13 cellular contexts compared by ENCODE assay signal in genomic region chr7:69803699-69804516, GRCh38.
DNase-seq lines count a peak whose midpoint lies in the region; ATAC-seq and TF ChIP-seq lines count a peak whose summit lies in the region.
"Had no signal": no experiment of that assay in that cellular context is flagged by ENCODE, and none has a peak within 500 bp of the region (broad histone marks: within the 10 kb centered on the region; RNA-seq: fewer than 3 reads in every experiment).

No MANE protein-coding gene starts in this region.

- TF ChIP-seq RAD21 in SK-N-SH (IDR thresholded peaks at IDR 0.05; ENCODE audit: low read length): no peak

- H4K20me1 ChIP-seq in GM23248 (ENCODE audit: insufficient read depth): no peaks in the 10 kb centered on the region
- peaks cover 15% of the 10 kb centered on the region for H4K20me1 ChIP-seq in SK-N-SH (ENCODE audit: insufficient read depth)

- H3K9me3 ChIP-seq in endodermal cell (ENCODE audit: control insufficient read depth, low read length): no peaks in the 10 kb centered on the region
- H3K9me3 ChIP-seq in GM23248 (ENCODE audit: low read depth): no peaks in the 10 kb centered on the region
- no peaks in the 10 kb centered on the region for H3K9me3 ChIP-seq in spleen
- no peaks in the 10 kb centered on the region for H3K9me3 ChIP-seq in SK-N-SH

- peaks cover 4% of the 10 kb centered on the region for H3K36me3 Mint-ChIP-seq in endodermal cell (ENCODE audit: low read depth)

- DNase-seq in endodermal cell: peak; percentile 34
- no peak for DNase-seq in GM23248
- no peak for DNase-seq in spleen
- no peak for DNase-seq in SK-N-SH
- DNase-seq in iPS-NIHi7 (ENCODE audit: extremely low spot score): no peak
- DNase-seq: activated naive CD4-positive, alpha-beta T cell treated with Interleukin-2 at 50 U/mL for 16 hours; hippocampal formation; NCI-H226; stimulated activated CD4-positive, alpha-beta T cell treated with anti-CD3 and anti-CD28 coated beads, Interleukin-4, amount 100 ng/mL, for 24 hours had no signal

- H3K36me3 ChIP-seq in endodermal cell (ENCODE audit: control insufficient read depth, insufficient read depth, low read length): no peaks in the 10 kb centered on the region
- no peaks in the 10 kb centered on the region for H3K36me3 ChIP-seq in GM23248 (ENCODE audit: low read depth)
- no peaks in the 10 kb centered on the region for H3K36me3 ChIP-seq in spleen
- no peaks in the 10 kb centered on the region for H3K36me3 ChIP-seq in SK-N-SH (replicated peaks in 1 of 2; ENCODE audit: control insufficient read depth in 1 of 2, insufficient read depth in 2 of 2, low read length in 1 of 2)

- peak; percentile 89 for ATAC-seq in GM18867 (IDR thresholded peaks at IDR 0.05; ENCODE audit: unreplicated experiment)
- peak; percentile 86 for ATAC-seq in GM21423 (IDR thresholded peaks at IDR 0.05; ENCODE audit: unreplicated experiment)
- ATAC-seq in HG03097 (IDR thresholded peaks at IDR 0.05; ENCODE audit: low FRiP score, unreplicated experiment): peak; percentile 84

- H3K9me2 ChIP-seq in GM23248 (ENCODE audit: insufficient read depth) (no peaks in the 10 kb centered on the region), SK-N-SH (no peaks in the 10 kb centered on the region)

- no peak overlapping the region for H2AFZ ChIP-seq in GM23248
- H2AFZ ChIP-seq in SK-N-SH (ENCODE audit: low read depth): no peak overlapping the region

- H3F3A ChIP-seq in GM23248 (ENCODE audit: insufficient read depth) (no peaks in the 10 kb centered on the region), SK-N-SH (replicated peaks; ENCODE audit: insufficient read depth) (peaks cover 5% of the 10 kb centered on the region)

- H3K4me2 ChIP-seq in GM23248 (ENCODE audit: unreplicated experiment) (no peak overlapping the region), SK-N-SH (no peak overlapping the region)

- no peak for TF ChIP-seq EP300 in SK-N-SH (IDR thresholded peaks at IDR 0.05; ENCODE audit: borderline replicate concordance in 1 of 2, low read depth in 1 of 2, low read length in 1 of 2)

- peaks cover 60% of the 10 kb centered on the region for H3K4me1 Mint-ChIP-seq in endodermal cell

- H3K79me2 ChIP-seq in GM23248 (ENCODE audit: insufficient read depth): no peaks in the 10 kb centered on the region
- no peaks in the 10 kb centered on the region for H3K79me2 ChIP-seq in SK-N-SH (ENCODE audit: insufficient read depth)

- POLR2A ChIA-PET in SK-N-SH (lab: Yijun Ruan, JAX): interaction anchor here (0.7 kb wide), 1 partner anchor 129 kb away, joined by 4 read pairs; no protein-coding TSS in a partner anchor

- in situ Hi-C loops in GM23248 (cut with MboI): no loop called here

- WGBS in endodermal cell (ENCODE audit: insufficient coverage in 1 of 2, insufficient read length in 1 of 2), 2 experiments: 92 to 96% methylated on average over 4 to 5 of the region's 5 CpGs
- 67 to 70% methylated on average over 5 of the region's 5 CpGs for WGBS in GM23248 (ENCODE audit: low coverage in 1 of 2, low lambda C conversion rate in 2 of 2, missing lambda C conversion rate in 2 of 2), 2 experiments
- WGBS in spleen, 5 donors: 70 to 81% (median 79%) methylated on average over 5 of the region's 5 CpGs
- 84% methylated on average over 5 of the region's 5 CpGs for WGBS in SK-N-SH (ENCODE audit: low lambda C conversion rate)

- H3K9ac ChIP-seq in endodermal cell (ENCODE audit: extremely low read depth, low read length, poor library complexity, severe bottlenecking) (no peak overlapping the region), GM23248 (no peak overlapping the region), SK-N-SH (no peak overlapping the region)

- H3K27ac Mint-ChIP-seq in endodermal cell: no peak overlapping the region
- H3K27ac Mint-ChIP-seq: nephron had no signal

- intact Hi-C loops in spleen (cut with DNase I; ENCODE audit: low total_unique reads): no loop called here

- H3K27me3 Mint-ChIP-seq in endodermal cell (ENCODE audit: insufficient read depth): no peaks in the 10 kb centered on the region

- no peaks in the 10 kb centered on the region for H3K9me3 Mint-ChIP-seq in endodermal cell
- H3K9me3 Mint-ChIP-seq: nephron had no signal

- TF ChIP-seq CTCF in endodermal cell (conservative IDR thresholded peaks at IDR 0.05) (no peak), spleen (IDR thresholded peaks at IDR 0.05 in 8 of 11, conservative IDR thresholded peaks at IDR 0.05 in 3 of 11) (no peak), SK-N-SH (IDR thresholded peaks at IDR 0.05) (no peak)

- CTCF ChIA-PET in SK-N-SH (lab: Yijun Ruan, JAX): interaction anchor here (0.7 to 1.2 kb wide), 2 partner anchors 10 to 17 kb away, joined by 3 read pairs; no protein-coding TSS in a partner anchor

- no peak for TF ChIP-seq POLR2A in spleen (IDR thresholded peaks at IDR 0.05)

- H3K4me3 ChIP-seq in endodermal cell (ENCODE audit: low read length) (no peak overlapping the region), GM23248 (no peak overlapping the region), spleen (no peak overlapping the region), SK-N-SH (ENCODE audit: low read depth in 2 of 2, low read length in 1 of 2) (no peak overlapping the region)

- H3K27ac ChIP-seq in endodermal cell (ENCODE audit: low read depth, low read length) (no peak overlapping the region), GM23248 (no peak overlapping the region), spleen (no peak overlapping the region), SK-N-SH (ENCODE audit: low read depth in 2 of 2, low read length in 1 of 2) (no peak overlapping the region)

- H3K4me1 ChIP-seq in endodermal cell (ENCODE audit: control insufficient read depth, insufficient read depth, low read length): peaks cover 42% of the 10 kb centered on the region
- H3K4me1 ChIP-seq in GM23248 (ENCODE audit: insufficient read depth): 0 out of 2 replicates have a peak, but pooled peaks cover 2% of the 10 kb centered on the region
- H3K4me1 ChIP-seq in spleen: peaks cover 0 to 27% (median 14%) of the 10 kb centered on the region in 6 donors
- H3K4me1 ChIP-seq in SK-N-SH (ENCODE audit: control insufficient read depth in 1 of 2, insufficient read depth in 2 of 2, low read depth in 1 of 2, low read length in 1 of 2): peaks cover 21 to 30% of the 10 kb centered on the region in 2 experiments; a peak in 3 of 4 replicates

- no peak overlapping the region for H3K4me3 Mint-ChIP-seq in endodermal cell
- H3K4me3 Mint-ChIP-seq: nephron had no signal

- H3K27me3 ChIP-seq in endodermal cell (ENCODE audit: control insufficient read depth, insufficient read depth, low read length, poor library complexity, severe bottlenecking): no peaks in the 10 kb centered on the region
- no peaks in the 10 kb centered on the region for H3K27me3 ChIP-seq in GM23248 (replicated peaks; ENCODE audit: insufficient read depth)
- no peaks in the 10 kb centered on the region for H3K27me3 ChIP-seq in spleen (replicated peaks in 1 of 7)
- H3K27me3 ChIP-seq in SK-N-SH (ENCODE audit: insufficient read depth): no peaks in the 10 kb centered on the region

TF ChIP-seq in SK-N-SH, 30 proteins besides CTCF, POLR2A, EP300 and RAD21 (continues in another document):
- no peak for TF ChIP-seq RFX5 (IDR thresholded peaks at IDR 0.05; ENCODE audit: low read length)
- no peak for TF ChIP-seq POLR2AphosphoS5 (IDR thresholded peaks at IDR 0.05; ENCODE audit: low read depth, low read length)
- no peak for TF ChIP-seq PBX3 (IDR thresholded peaks at IDR 0.05)
- no peak for TF ChIP-seq FOXJ3 (CRISPR knock-in tag; IDR thresholded peaks at IDR 0.05)
- TF ChIP-seq FOXM1 (IDR thresholded peaks at IDR 0.05; ENCODE audit: low read depth): no peak
- TF ChIP-seq MXI1 (IDR thresholded peaks at IDR 0.05; ENCODE audit: low read depth, low read length): no peak
- TF ChIP-seq NRF1 (IDR thresholded peaks at IDR 0.05; ENCODE audit: low read depth, low read length): no peak
- no peak for TF ChIP-seq REST (IDR thresholded peaks at IDR 0.05; ENCODE audit: low read depth, low read length)
- no peak for TF ChIP-seq ELF1 (IDR thresholded peaks at IDR 0.05)
- no peak for TF ChIP-seq GABPA (IDR thresholded peaks at IDR 0.05; ENCODE audit: low read depth)
- TF ChIP-seq TCF12 (IDR thresholded peaks at IDR 0.05): no peak
- TF ChIP-seq MAX (IDR thresholded peaks at IDR 0.05; ENCODE audit: low read depth): no peak
- TF ChIP-seq NFIC (IDR thresholded peaks at IDR 0.05; ENCODE audit: borderline replicate concordance): no peak
